Comparison of ENCODE assay signal across 10 cellular contexts in genomic region chr18:48838921-48839818, GRCh38.
DNase-seq lines count a peak whose midpoint lies in the region; ATAC-seq and TF ChIP-seq lines count a peak whose summit lies in the region.
"Had no signal": no experiment of that assay in that cellular context is flagged by ENCODE, and none has a peak within 500 bp of the region (broad histone marks: within the 10 kb centered on the region; RNA-seq: fewer than 3 reads in every experiment).

No MANE protein-coding gene starts in this region.

- DNase-seq in CD4-positive, alpha-beta memory T cell, result no peak
- DNase-seq in MV-4-11 (lab: John Stamatoyannopoulos, UW), result peak; percentile 69
- DNase-seq in brain microvascular endothelial cell, result peak; percentile 57
- peak; percentile 47 for DNase-seq in natural killer cell
- DNase-seq in thyroid gland, result no peak
- DNase-seq in CD1c-positive myeloid dendritic cell (ENCODE audit: extremely low spot score), result no peak
- DNase-seq: cerebellar nuclear complex, NCI-H446 had no signal

- intact Hi-C loops in CD4-positive, alpha-beta memory T cell (cut with micrococcal nuclease), result no loop called here
- intact Hi-C loops in natural killer cell (cut with micrococcal nuclease), result loop anchor here (1.0 to 10.0 kb wide), 2 partner anchors 24 to 976 kb away; partner anchors contain the start of gene ACAA2
- intact Hi-C loops in thyroid gland (cut with DNase I), result no loop called here

- H3K36me3 Mint-ChIP-seq in CD4-positive, alpha-beta memory T cell, result no peaks in the 10 kb centered on the region
- no peaks in the 10 kb centered on the region for H3K36me3 Mint-ChIP-seq in natural killer cell

- H3K27ac Mint-ChIP-seq in CD4-positive, alpha-beta memory T cell, result peak overlapping the region; percentile 72 to 97 (median 93)
- peak overlapping the region; percentile 94 to 100 for H3K27ac Mint-ChIP-seq in natural killer cell

- ATAC-seq in natural killer cell, result peak in 2 of 3 donors; percentile 36
- no peak for ATAC-seq in GM21390 (IDR thresholded peaks at IDR 0.05; ENCODE audit: unreplicated experiment)
- no peak for ATAC-seq in HG03135 (IDR thresholded peaks at IDR 0.05; ENCODE audit: unreplicated experiment)

- 77 to 95% methylated on average over 10 of the region's 10 CpGs for WGBS in thyroid gland, 2 donors

- CTCF ChIA-PET in CD4-positive, alpha-beta memory T cell (lab: Charles Lee; ENCODE audit: partially characterized antibody), result interaction anchor here (1.1 kb wide), 1 partner anchor 51 kb away, joined by 3 read pairs; no protein-coding TSS in a partner anchor

- H3K27me3 ChIP-seq in CD4-positive, alpha-beta memory T cell (ENCODE audit: insufficient read depth, low read length), result no peaks in the 10 kb centered on the region
- H3K27me3 ChIP-seq in brain microvascular endothelial cell (replicated peaks) (no peaks in the 10 kb centered on the region), thyroid gland (no peaks in the 10 kb centered on the region)

- H3K36me3 ChIP-seq in CD4-positive, alpha-beta memory T cell (ENCODE audit: insufficient read depth, low read length), result no peaks in the 10 kb centered on the region
- H3K36me3 ChIP-seq in brain microvascular endothelial cell (replicated peaks), result no peaks in the 10 kb centered on the region
- H3K36me3 ChIP-seq in thyroid gland, result no peaks in the 10 kb centered on the region

- peak overlapping the region; percentile 28 for H3K27ac ChIP-seq in CD4-positive, alpha-beta memory T cell (ENCODE audit: low read depth, low read length)
- peak overlapping the region; percentile 50 for H3K27ac ChIP-seq in brain microvascular endothelial cell
- H3K27ac ChIP-seq in thyroid gland, result no peak overlapping the region

- H3K4me3 ChIP-seq in CD4-positive, alpha-beta memory T cell (ENCODE audit: low read length in 2 of 2), result no peak overlapping the region
- no peak overlapping the region for H3K4me3 ChIP-seq in brain microvascular endothelial cell (ENCODE audit: low read depth, low read length)
- H3K4me3 ChIP-seq in thyroid gland (replicated peaks in 1 of 3), result no peak overlapping the region

- TF ChIP-seq CTCF in brain microvascular endothelial cell (IDR thresholded peaks at IDR 0.05; ENCODE audit: low read depth, low read length, missing control alignments) (no peak), natural killer cell (IDR thresholded peaks at IDR 0.05) (no peak), thyroid gland (IDR thresholded peaks at IDR 0.05) (no peak)

- peaks cover 70 to 96% (median 85%) of the 10 kb centered on the region in 4 donors for H3K4me1 Mint-ChIP-seq in CD4-positive, alpha-beta memory T cell
- H3K4me1 Mint-ChIP-seq in natural killer cell, result peaks cover 79 to 99% of the 10 kb centered on the region in 2 donors

- peaks cover 0 to 2% (median 0%) of the 10 kb centered on the region in 8 donors for H3K9me3 Mint-ChIP-seq in CD4-positive, alpha-beta memory T cell
- H3K9me3 Mint-ChIP-seq in natural killer cell, result no peaks in the 10 kb centered on the region

- TF ChIP-seq POLR2A in thyroid gland (IDR thresholded peaks at IDR 0.05), result no peak

- H3K9me3 ChIP-seq in CD4-positive, alpha-beta memory T cell (ENCODE audit: control insufficient read depth in 1 of 2, low read length in 2 of 2), result no peaks in the 10 kb centered on the region
- H3K9me3 ChIP-seq in thyroid gland, result no peaks in the 10 kb centered on the region

- H3K27me3 Mint-ChIP-seq in CD4-positive, alpha-beta memory T cell, result no peaks in the 10 kb centered on the region
- no peaks in the 10 kb centered on the region for H3K27me3 Mint-ChIP-seq in natural killer cell (ENCODE audit: low read depth in 2 of 2)

- POLR2A ChIA-PET in CD4-positive, alpha-beta memory T cell (lab: Charles Lee; ENCODE audit: partially characterized antibody), result interaction anchor here (3.4 kb wide), 1 partner anchor 25 kb away, joined by 20 read pairs; no protein-coding TSS in a partner anchor

- H3K4me1 ChIP-seq in CD4-positive, alpha-beta memory T cell (ENCODE audit: insufficient read depth, low read length), result peaks cover 100% of the 10 kb centered on the region
- H3K4me1 ChIP-seq in thyroid gland, result peaks cover 21 to 55% of the 10 kb centered on the region in 2 donors

- peak overlapping the region in 6 of 8 donors; percentile 35 to 80 (median 55) for H3K4me3 Mint-ChIP-seq in CD4-positive, alpha-beta memory T cell
- peak overlapping the region; percentile 82 for H3K4me3 Mint-ChIP-seq in natural killer cell

- in situ Hi-C loops in brain microvascular endothelial cell (cut with HindIII; ENCODE audit: low pct_ligation_motif_present, low sequenced_read_pairs), result no loop called here

Comparison
In these comparisons a context has a peak if more than half of its experiments do, and no peak if none do; other contexts are left out.
1. DNase-seq: peak in MV-4-11 (single experiment), brain microvascular endothelial cell (single experiment) and natural killer cell (single experiment); none in CD4-positive, alpha-beta memory T cell (0 of 5), thyroid gland (0 of 2) and CD1c-positive myeloid dendritic cell (single experiment).
2. H3K27ac ChIP-seq: peak in CD4-positive, alpha-beta memory T cell (single experiment) and brain microvascular endothelial cell (single experiment); none in thyroid gland (0 of 3).
3. ATAC-seq: peak in natural killer cell (2 of 3); none in GM21390 (single experiment) and HG03135 (single experiment).